Comparison of ENCODE assay signal across 11 cellular contexts in the genomic region with DNA sequence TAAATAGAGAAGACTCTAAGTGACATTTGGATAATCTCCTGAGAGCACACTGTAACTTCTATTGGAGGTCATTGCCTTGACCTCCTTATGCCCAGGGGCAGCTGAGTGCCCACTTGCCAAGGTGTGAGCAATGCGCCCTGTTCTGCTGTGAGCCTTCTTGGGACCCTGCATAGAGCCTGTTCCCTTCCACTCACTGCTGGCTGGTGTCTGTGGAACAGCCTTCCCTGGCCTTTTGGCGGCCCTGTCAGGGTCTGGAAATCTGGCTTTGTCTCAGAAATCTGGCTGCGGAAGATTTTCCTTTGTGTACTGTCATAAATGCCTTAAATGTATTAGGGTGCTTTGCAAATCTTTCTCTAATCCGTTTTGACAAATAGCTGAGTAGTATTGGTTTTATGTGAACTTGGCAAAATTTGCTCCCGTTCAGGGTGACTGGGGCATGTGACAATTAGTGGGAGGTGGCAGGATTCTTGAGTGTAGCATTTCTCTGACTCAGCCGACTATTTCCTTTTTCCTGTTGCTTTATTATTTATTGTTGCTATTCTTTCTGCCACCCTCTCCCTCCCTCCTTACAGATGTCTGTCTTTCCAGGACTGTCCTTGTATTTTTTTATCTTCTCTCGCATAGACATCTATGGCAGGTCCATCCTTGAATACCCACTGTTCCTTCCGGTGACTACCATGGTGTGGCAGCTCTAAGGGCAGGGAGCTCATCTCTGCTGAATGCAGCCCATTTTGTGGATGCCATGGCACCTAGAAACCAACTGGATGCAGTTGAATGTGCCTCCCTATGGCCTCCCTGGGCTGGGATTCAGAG. TPM values are rescaled to one million over a fixed set of nuclear protein-coding genes. Genes with fewer than 3 reads are reported as not detected.
A peak's percentile ranks its signal among the peaks of the same experiment; 100 is the strongest.
DNase-seq lines count a peak whose midpoint lies in the region; ATAC-seq, FAIRE-seq and TF ChIP-seq lines count a peak whose summit lies in the region.
"Had no signal": no experiment of that assay in that cellular context is flagged by ENCODE, and none has a peak within 500 bp of the region (broad histone marks: within the 10 kb centered on the region; RNA-seq: fewer than 3 reads in every experiment).

No MANE protein-coding gene starts in this region.

- H3K9ac ChIP-seq in parathyroid adenoma (no peak overlapping the region), colonic mucosa (ENCODE audit: low read depth in 2 of 2, low read length in 2 of 2) (peak overlapping the region in 1 of 2 donors; percentile 45)

- 26 to 34% methylated on average over 7 of the region's 8 CpGs for WGBS in gastroesophageal sphincter (ENCODE audit: low coverage in 1 of 2), 2 donors

- peaks cover 22% of the 10 kb centered on the region for H3K4me1 ChIP-seq in A673 (ENCODE audit: insufficient read depth, low read length, poor library complexity, severe bottlenecking)
- peaks cover 13 to 70% (median 46%) of the 10 kb centered on the region in 3 donors for H3K4me1 ChIP-seq in gastroesophageal sphincter
- no peaks in the 10 kb centered on the region for H3K4me1 ChIP-seq in parathyroid adenoma
- no peaks in the 10 kb centered on the region for H3K4me1 ChIP-seq in colonic mucosa

- intact Hi-C loops in A673 (cut with micrococcal nuclease; ENCODE audit: unreplicated experiment) (no loop called here), colonic mucosa (cut with DNase I) (no loop called here)

- no peak for TF ChIP-seq RAD21 in Ishikawa (IDR thresholded peaks at IDR 0.05; ENCODE audit: low read depth)

- no peaks in the 10 kb centered on the region for H3K36me3 ChIP-seq in A673 (ENCODE audit: insufficient read depth, low read length, poor library complexity, severe bottlenecking)
- no peaks in the 10 kb centered on the region for H3K36me3 ChIP-seq in gastroesophageal sphincter
- no peaks in the 10 kb centered on the region for H3K36me3 ChIP-seq in parathyroid adenoma (ENCODE audit: control insufficient read depth, insufficient read depth, low read length)
- H3K36me3 ChIP-seq in colonic mucosa, result no peaks in the 10 kb centered on the region

- no peak overlapping the region for H2AFZ ChIP-seq in parathyroid adenoma

- ATAC-seq in gastroesophageal sphincter, result peak; percentile 13

- CTCF ChIA-PET in A673 (lab: Charles Lee), result no interaction called here

- TF ChIP-seq EP300 in Ishikawa (IDR thresholded peaks at IDR 0.05; ENCODE audit: borderline replicate concordance) (no peak), gastroesophageal sphincter (IDR thresholded peaks at IDR 0.05) (no peak)

- TF ChIP-seq CTCF in A673 (conservative IDR thresholded peaks at IDR 0.05; ENCODE audit: low read depth, low read length) (no peak), gastroesophageal sphincter (IDR thresholded peaks at IDR 0.05) (no peak), parathyroid adenoma (IDR thresholded peaks at IDR 0.05) (no peak), colonic mucosa (IDR thresholded peaks at IDR 0.05) (no peak)

- H3K27ac ChIP-seq in A673 (ENCODE audit: low read depth, low read length, poor library complexity, severe bottlenecking), result no peak overlapping the region
- H3K27ac ChIP-seq in gastroesophageal sphincter, result peak overlapping the region; percentile 81 to 89 (median 86)
- no peak overlapping the region for H3K27ac ChIP-seq in parathyroid adenoma
- H3K27ac ChIP-seq in colonic mucosa, result no peak overlapping the region

- TF ChIP-seq POLR2A in gastroesophageal sphincter (IDR thresholded peaks at IDR 0.05), result no peak

- no peak overlapping the region for H3K4me3 ChIP-seq in A673 (ENCODE audit: low read depth, low read length, poor library complexity, severe bottlenecking)
- H3K4me3 ChIP-seq in gastroesophageal sphincter, result no peak overlapping the region
- no peak overlapping the region for H3K4me3 ChIP-seq in parathyroid adenoma (ENCODE audit: low read depth, low read length)
- H3K4me3 ChIP-seq in colonic mucosa, result no peak overlapping the region

- DNase-seq in A673 (ENCODE audit: low spot score) (peak; percentile 74), HTR-8/SVneo (ENCODE audit: insufficient read length, low spot score) (no peak), NCI-H2081 (lab: John Stamatoyannopoulos, UW) (no peak), GOT3 (lab: John Stamatoyannopoulos, UW) (no peak), colonic mucosa (no peak)
- DNase-seq: naive B cell, NCI-H524 treated with DMSO at 0.1 percent for 48 hours had no signal

- peaks cover 19% of the 10 kb centered on the region for H3K79me2 ChIP-seq in parathyroid adenoma

- POLR2A ChIA-PET in A673 (lab: Charles Lee; ENCODE audit: low non-redundant PET), result no interaction called here

- H3K9me3 ChIP-seq in A673 (ENCODE audit: low read depth, low read length, poor library complexity, severe bottlenecking), result no peaks in the 10 kb centered on the region
- H3K9me3 ChIP-seq in gastroesophageal sphincter, result no peaks in the 10 kb centered on the region
- H3K9me3 ChIP-seq in parathyroid adenoma (ENCODE audit: control insufficient read depth, low read length), result no peaks in the 10 kb centered on the region
- no peaks in the 10 kb centered on the region for H3K9me3 ChIP-seq in colonic mucosa

- BruUV-seq in A673 (replicated peaks; lab: Mats Ljungman, UMichigan), result no TSS peak

- peaks cover 34% of the 10 kb centered on the region for H3K27me3 ChIP-seq in A673 (replicated peaks; ENCODE audit: insufficient read depth, low read depth, low read length, poor library complexity)
- H3K27me3 ChIP-seq in gastroesophageal sphincter, result no peaks in the 10 kb centered on the region
- no peaks in the 10 kb centered on the region for H3K27me3 ChIP-seq in parathyroid adenoma (ENCODE audit: control insufficient read depth, insufficient read depth, low read length)
- no peaks in the 10 kb centered on the region for H3K27me3 ChIP-seq in colonic mucosa

- FAIRE-seq in HTR-8/SVneo (lab: Jason Lieb, UNC), result no peak
- FAIRE-seq: GM12892 had no signal

- peak overlapping the region; percentile 12 for H3K4me2 ChIP-seq in parathyroid adenoma (ENCODE audit: low read length)

TF ChIP-seq in Ishikawa, 13 proteins besides CTCF, POLR2A, EP300 and RAD21:
- no peak for TF ChIP-seq YY1 (IDR thresholded peaks at IDR 0.05; ENCODE audit: low read depth)
- TF ChIP-seq, protein P1, sequence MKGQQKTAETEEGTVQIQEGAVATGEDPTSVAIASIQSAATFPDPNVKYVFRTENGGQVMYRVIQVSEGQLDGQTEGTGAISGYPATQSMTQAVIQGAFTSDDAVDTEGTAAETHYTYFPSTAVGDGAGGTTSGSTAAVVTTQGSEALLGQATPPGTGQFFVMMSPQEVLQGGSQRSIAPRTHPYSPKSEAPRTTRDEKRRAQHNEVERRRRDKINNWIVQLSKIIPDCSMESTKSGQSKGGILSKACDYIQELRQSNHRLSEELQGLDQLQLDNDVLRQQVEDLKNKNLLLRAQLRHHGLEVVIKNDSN (IDR thresholded peaks at IDR 0.05), result peak; percentile 78
- TF ChIP-seq, protein P2, sequence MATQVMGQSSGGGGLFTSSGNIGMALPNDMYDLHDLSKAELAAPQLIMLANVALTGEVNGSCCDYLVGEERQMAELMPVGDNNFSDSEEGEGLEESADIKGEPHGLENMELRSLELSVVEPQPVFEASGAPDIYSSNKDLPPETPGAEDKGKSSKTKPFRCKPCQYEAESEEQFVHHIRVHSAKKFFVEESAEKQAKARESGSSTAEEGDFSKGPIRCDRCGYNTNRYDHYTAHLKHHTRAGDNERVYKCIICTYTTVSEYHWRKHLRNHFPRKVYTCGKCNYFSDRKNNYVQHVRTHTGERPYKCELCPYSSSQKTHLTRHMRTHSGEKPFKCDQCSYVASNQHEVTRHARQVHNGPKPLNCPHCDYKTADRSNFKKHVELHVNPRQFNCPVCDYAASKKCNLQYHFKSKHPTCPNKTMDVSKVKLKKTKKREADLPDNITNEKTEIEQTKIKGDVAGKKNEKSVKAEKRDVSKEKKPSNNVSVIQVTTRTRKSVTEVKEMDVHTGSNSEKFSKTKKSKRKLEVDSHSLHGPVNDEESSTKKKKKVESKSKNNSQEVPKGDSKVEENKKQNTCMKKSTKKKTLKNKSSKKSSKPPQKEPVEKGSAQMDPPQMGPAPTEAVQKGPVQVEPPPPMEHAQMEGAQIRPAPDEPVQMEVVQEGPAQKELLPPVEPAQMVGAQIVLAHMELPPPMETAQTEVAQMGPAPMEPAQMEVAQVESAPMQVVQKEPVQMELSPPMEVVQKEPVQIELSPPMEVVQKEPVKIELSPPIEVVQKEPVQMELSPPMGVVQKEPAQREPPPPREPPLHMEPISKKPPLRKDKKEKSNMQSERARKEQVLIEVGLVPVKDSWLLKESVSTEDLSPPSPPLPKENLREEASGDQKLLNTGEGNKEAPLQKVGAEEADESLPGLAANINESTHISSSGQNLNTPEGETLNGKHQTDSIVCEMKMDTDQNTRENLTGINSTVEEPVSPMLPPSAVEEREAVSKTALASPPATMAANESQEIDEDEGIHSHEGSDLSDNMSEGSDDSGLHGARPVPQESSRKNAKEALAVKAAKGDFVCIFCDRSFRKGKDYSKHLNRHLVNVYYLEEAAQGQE (IDR thresholded peaks at IDR 0.05; ENCODE audit: low read depth), result no peak
- no peak for TF ChIP-seq NFIC (IDR thresholded peaks at IDR 0.05)
- no peak for TF ChIP-seq TCF12 (IDR thresholded peaks at IDR 0.05; ENCODE audit: low read depth)
- TF ChIP-seq FOXM1 (IDR thresholded peaks at IDR 0.05; ENCODE audit: borderline replicate concordance, low read depth), result no peak

RNA-seq across cellular contexts. Expression of a gene that starts 41.8 kb away (rescaled TPM):
- total RNA-seq in A673 (2021) (3.6 and 5.5 TPM in 2 replicates), gastroesophageal sphincter (10 to 100 TPM; 28.1 to 85.9 (median 55.2) TPM), colonic mucosa (10 to 100 TPM; 11.7 to 17.0 TPM)

Comparison
In these comparisons a context has a peak if more than half of its experiments do, and no peak if none do; other contexts are left out.
1. H3K27ac ChIP-seq: peak in gastroesophageal sphincter (4 of 4); none in A673 (single experiment), parathyroid adenoma (single experiment) and colonic mucosa (single experiment).